In the genomic region with DNA sequence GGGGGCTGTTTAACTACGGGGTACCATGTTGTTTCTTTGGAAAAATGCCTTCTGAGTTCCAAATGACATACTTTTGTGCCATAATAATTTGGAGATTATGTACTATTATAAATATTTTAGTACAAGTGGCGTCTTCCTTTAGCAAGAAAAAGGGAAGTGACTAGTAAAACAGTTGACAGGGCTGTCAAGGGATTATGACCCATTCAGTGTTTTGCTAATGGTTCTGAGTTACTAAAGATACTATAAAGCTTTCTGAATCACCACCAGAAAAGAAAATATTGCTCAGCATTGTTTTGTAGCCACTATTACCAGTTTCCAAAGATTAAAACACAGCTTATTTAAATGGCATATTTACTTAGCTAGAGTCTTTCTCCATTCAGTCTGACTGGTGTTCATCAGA, we compare ENCODE assay signal across 18 cellular contexts.
A peak's percentile ranks its signal among the peaks of the same experiment; 100 is the strongest.
DNase-seq lines count a peak whose midpoint lies in the region; ATAC-seq and TF ChIP-seq lines count a peak whose summit lies in the region.
"Had no signal": no experiment of that assay in that cellular context is flagged by ENCODE, and none has a peak within 500 bp of the region (broad histone marks: within the 10 kb centered on the region; RNA-seq: fewer than 3 reads in every experiment).

No MANE protein-coding gene starts in this region.

- no peak overlapping the region for H3K56ac ChIP-seq in IMR-90 (ENCODE audit: extremely low read depth, insufficient read depth, low read length)

- H3K36me3 Mint-ChIP-seq in activated B cell treated with CpG ODN at 0.5 μM for 24 hours (ENCODE audit: low read depth), result no peaks in the 10 kb centered on the region
- no peaks in the 10 kb centered on the region for H3K36me3 Mint-ChIP-seq in natural killer cell
- H3K36me3 Mint-ChIP-seq: CD4-positive, alpha-beta memory T cell had no signal

- H2BK20ac ChIP-seq in IMR-90 (ENCODE audit: low read depth, low read length), result no peak overlapping the region

- no peak overlapping the region for H3K9ac ChIP-seq in IMR-90 (ENCODE audit: low read depth, low read length)

- no peak overlapping the region for H3K4ac ChIP-seq in IMR-90 (ENCODE audit: low read depth, low read length)

- H3K9me3 Mint-ChIP-seq in activated B cell treated with CpG ODN at 0.5 μM for 24 hours (no peaks in the 10 kb centered on the region), natural killer cell (no peaks in the 10 kb centered on the region)
- H3K9me3 Mint-ChIP-seq: CD4-positive, alpha-beta memory T cell had no signal

- no peak overlapping the region for H4K8ac ChIP-seq in IMR-90 (ENCODE audit: low read depth in 2 of 2, low read length in 2 of 2)

- no peak overlapping the region for H3K4me3 Mint-ChIP-seq in activated B cell treated with CpG ODN at 0.5 μM for 24 hours
- H3K4me3 Mint-ChIP-seq in natural killer cell, result no peak overlapping the region
- H3K4me3 Mint-ChIP-seq: CD4-positive, alpha-beta memory T cell had no signal

- H2AK9ac ChIP-seq in IMR-90 (replicated peaks; ENCODE audit: low read depth, low read length, poor library complexity), result no peak overlapping the region

- H2BK120ac ChIP-seq in IMR-90 (ENCODE audit: low read depth, low read length), result no peak overlapping the region

- no TSS peak for BruUV-seq in IMR-90 (replicated peaks; lab: Mats Ljungman, UMichigan)

- H4K20me1 ChIP-seq in IMR-90 (ENCODE audit: insufficient read depth, low read length), result no peaks in the 10 kb centered on the region

- H3K18ac ChIP-seq in IMR-90 (ENCODE audit: low read depth, low read length), result no peak overlapping the region

- TF ChIP-seq RAD21 in IMR-90 (IDR thresholded peaks at IDR 0.05; ENCODE audit: low read length), result no peak

- no peak; the same call in 1 of the 2 replicates for ATAC-seq in IMR-90 (ENCODE audit: low read depth)
- peak; percentile 58 for ATAC-seq in activated B cell treated with CpG ODN at 0.5 μM for 24 hours (ENCODE audit: low read depth)
- no peak for ATAC-seq in natural killer cell
- no peak for ATAC-seq in GM21526 (IDR thresholded peaks at IDR 0.05; ENCODE audit: low FRiP score, unreplicated experiment)

- no peak overlapping the region for H3K23ac ChIP-seq in IMR-90 (ENCODE audit: low read depth, low read length)

- in situ Hi-C loops in IMR-90 (cut with MboI; ENCODE audit: low sequenced_read_pairs), result no loop called here

- CTCF ChIA-PET in IMR-90 (lab: Yijun Ruan, JAX) (interaction anchor here (0.6 kb wide), 1 partner anchor 938 kb away, joined by 3 read pairs; no protein-coding TSS in a partner anchor), activated B cell treated with CpG ODN at 0.5 μM for 24 hours (lab: Charles Lee) (interaction anchor here (1.1 kb wide), 2 partner anchors 9 to 30 kb away, joined by 3 to 4 read pairs; no protein-coding TSS in a partner anchor)

- H3K4me2 ChIP-seq in IMR-90 (ENCODE audit: low read depth, low read length), result no peak overlapping the region

- no peak overlapping the region for H3K14ac ChIP-seq in IMR-90 (replicated peaks; ENCODE audit: low read depth, low read length)

- H3K4me3 ChIP-seq in IMR-90 (ENCODE audit: insufficient read depth, low read depth, low read length), result no peak overlapping the region
- H3K4me3 ChIP-seq: MG63 had no signal

- no peaks in the 10 kb centered on the region for H3K9me3 ChIP-seq in IMR-90 (ENCODE audit: control insufficient read depth, insufficient read depth, low read length)
- H3K9me3 ChIP-seq: BE2C, MG63 had no signal

- WGBS in IMR-90 (ENCODE audit: extremely low coverage in 2 of 2, insufficient read length in 1 of 2), 2 experiments, result no CpG with 5 or more reads among the region's 2 CpGs

- TF ChIP-seq POLR2A in IMR-90 (IDR thresholded peaks at IDR 0.05; ENCODE audit: low read depth, low read length), result no peak

- H3K27me3 Mint-ChIP-seq in activated B cell treated with CpG ODN at 0.5 μM for 24 hours (no peaks in the 10 kb centered on the region), natural killer cell (ENCODE audit: low read depth in 2 of 2) (peaks cover 0 to 3% of the 10 kb centered on the region in 2 donors)

- no peak overlapping the region for H2BK15ac ChIP-seq in IMR-90 (ENCODE audit: low read depth, low read length)

- peak; percentile 54 for DNase-seq in EH (ENCODE audit: low read depth)
- DNase-seq in IMR-90, result peak; percentile 3
- DNase-seq in activated B cell treated with CpG ODN at 0.5 μM for 24 hours, result no peak
- no peak for DNase-seq in natural killer cell
- DNase-seq in DMS153 treated with DMSO at 0.1 percent for 48 hours (lab: John Stamatoyannopoulos, UW; ENCODE audit: unreplicated experiment), result no peak
- DNase-seq in dermis blood vessel endothelial cell, result no peak
- no peak for DNase-seq in NAMALWA (ENCODE audit: low spot score)
- DNase-seq: BE2C; CD4-positive, alpha-beta memory T cell; KBM-7; MG63; NCI-H1417 treated with DMSO at 0.1 percent for 48 hours; NCI-H2081; NCI-H510A treated with DMSO at 0.1 percent for 48 hours; T-helper 1 cell had no signal

- no peak overlapping the region for H3K27ac ChIP-seq in IMR-90 (ENCODE audit: insufficient read depth, low read length)
- H3K27ac ChIP-seq: HL-60, RWPE1 had no signal

- no peak overlapping the region for H4K5ac ChIP-seq in IMR-90 (ENCODE audit: low read depth, low read length)

- no peak overlapping the region for H4K91ac ChIP-seq in IMR-90 (ENCODE audit: insufficient read depth, low read depth, low read length)

- H2AK5ac ChIP-seq in IMR-90 (ENCODE audit: low read depth, low read length), result no peak overlapping the region

- H2AFZ ChIP-seq in IMR-90 (replicated peaks; ENCODE audit: low read length, poor library complexity), result no peak overlapping the region

- dilution Hi-C loops in IMR-90 (cut with HindIII; ENCODE audit: low sequenced_read_pairs, unreplicated experiment), result no loop called here

- H3K4me1 ChIP-seq in IMR-90 (ENCODE audit: control insufficient read depth, insufficient read depth, low read length), result no peaks in the 10 kb centered on the region
- H3K4me1 ChIP-seq: BE2C had no signal

- H3K36me3 ChIP-seq in IMR-90 (ENCODE audit: control insufficient read depth, insufficient read depth, low read length), result no peaks in the 10 kb centered on the region
- H3K36me3 ChIP-seq: BE2C, MG63 had no signal

- TF ChIP-seq CTCF in IMR-90 (conservative IDR thresholded peaks at IDR 0.05; ENCODE audit: low read depth, low read length) (no peak), activated B cell treated with CpG ODN at 0.5 μM for 24 hours (IDR thresholded peaks at IDR 0.05) (no peak), natural killer cell (IDR thresholded peaks at IDR 0.05) (no peak)

- H3K4me1 Mint-ChIP-seq in activated B cell treated with CpG ODN at 0.5 μM for 24 hours (peaks cover 10% of the 10 kb centered on the region), natural killer cell (peaks cover 24 to 25% of the 10 kb centered on the region in 2 donors)
- H3K4me1 Mint-ChIP-seq: CD4-positive, alpha-beta memory T cell had no signal

- no peaks in the 10 kb centered on the region for H3K79me1 ChIP-seq in IMR-90 (ENCODE audit: low read depth in 1 of 2, low read length in 2 of 2)

- no peak overlapping the region for H2BK5ac ChIP-seq in IMR-90 (ENCODE audit: low read depth, low read length, poor library complexity, severe bottlenecking)

- H3K27ac Mint-ChIP-seq in activated B cell treated with CpG ODN at 0.5 μM for 24 hours, result no peak overlapping the region
- peak overlapping the region; percentile 81 to 92 for H3K27ac Mint-ChIP-seq in natural killer cell
- H3K27ac Mint-ChIP-seq: CD4-positive, alpha-beta memory T cell had no signal

- intact Hi-C loops in IMR-90 (cut with micrococcal nuclease) (no loop called here), activated B cell treated with CpG ODN at 0.5 μM for 24 hours (cut with micrococcal nuclease) (loop anchor here (1.0 to 2.0 kb wide), 2 partner anchors 13 to 16 kb away; no protein-coding TSS in a partner anchor), natural killer cell (cut with micrococcal nuclease) (no loop called here)

- POLR2A ChIA-PET in IMR-90 (lab: Charles Lee; ENCODE audit: unreplicated experiment), result no interaction called here
- POLR2A ChIA-PET in activated B cell treated with CpG ODN at 0.5 μM for 24 hours (lab: Charles Lee), result no interaction called here

- no peaks in the 10 kb centered on the region for H3K27me3 ChIP-seq in IMR-90 (ENCODE audit: control insufficient read depth, insufficient read depth, low read length)
- H3K27me3 ChIP-seq: BE2C, MG63 had no signal

- H3K9me1 ChIP-seq in IMR-90 (ENCODE audit: insufficient read depth, low read length), result no peaks in the 10 kb centered on the region

TF ChIP-seq in IMR-90, 13 proteins besides CTCF, POLR2A, EP300 and RAD21 (continues in another document):
- TF ChIP-seq, protein P1, sequence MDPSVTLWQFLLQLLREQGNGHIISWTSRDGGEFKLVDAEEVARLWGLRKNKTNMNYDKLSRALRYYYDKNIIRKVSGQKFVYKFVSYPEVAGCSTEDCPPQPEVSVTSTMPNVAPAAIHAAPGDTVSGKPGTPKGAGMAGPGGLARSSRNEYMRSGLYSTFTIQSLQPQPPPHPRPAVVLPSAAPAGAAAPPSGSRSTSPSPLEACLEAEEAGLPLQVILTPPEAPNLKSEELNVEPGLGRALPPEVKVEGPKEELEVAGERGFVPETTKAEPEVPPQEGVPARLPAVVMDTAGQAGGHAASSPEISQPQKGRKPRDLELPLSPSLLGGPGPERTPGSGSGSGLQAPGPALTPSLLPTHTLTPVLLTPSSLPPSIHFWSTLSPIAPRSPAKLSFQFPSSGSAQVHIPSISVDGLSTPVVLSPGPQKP (IDR thresholded peaks at IDR 0.05; ENCODE audit: borderline replicate concordance, low read depth, low read length), result no peak
- TF ChIP-seq BHLHE40 (IDR thresholded peaks at IDR 0.05; ENCODE audit: low read depth, low read length) (no peak), CHD1 (IDR thresholded peaks at IDR 0.05; ENCODE audit: low read depth, low read length) (no peak), CEBPB (IDR thresholded peaks at IDR 0.05; ENCODE audit: low read depth, low read length) (no peak), FOS (IDR thresholded peaks at IDR 0.05; ENCODE audit: low read depth, low read length) (no peak), MXI1 (IDR thresholded peaks at IDR 0.05; ENCODE audit: borderline replicate concordance, low read depth, low read length) (no peak), RCOR1 (IDR thresholded peaks at IDR 0.05; ENCODE audit: insufficient replicate concordance, low read length) (no peak), MAZ (IDR thresholded peaks at IDR 0.05; ENCODE audit: borderline replicate concordance, low read depth, low read length) (no peak), MAFK (IDR thresholded peaks at IDR 0.05; ENCODE audit: low read depth, low read length) (no peak), RFX5 (IDR thresholded peaks at IDR 0.05; ENCODE audit: low read depth, low read length) (no peak), NFE2L2 (IDR thresholded peaks at IDR 0.05; ENCODE audit: low read depth, low read length) (no peak)
- TF ChIP-seq, protein P2, sequence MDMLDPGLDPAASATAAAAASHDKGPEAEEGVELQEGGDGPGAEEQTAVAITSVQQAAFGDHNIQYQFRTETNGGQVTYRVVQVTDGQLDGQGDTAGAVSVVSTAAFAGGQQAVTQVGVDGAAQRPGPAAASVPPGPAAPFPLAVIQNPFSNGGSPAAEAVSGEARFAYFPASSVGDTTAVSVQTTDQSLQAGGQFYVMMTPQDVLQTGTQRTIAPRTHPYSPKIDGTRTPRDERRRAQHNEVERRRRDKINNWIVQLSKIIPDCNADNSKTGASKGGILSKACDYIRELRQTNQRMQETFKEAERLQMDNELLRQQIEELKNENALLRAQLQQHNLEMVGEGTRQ (IDR thresholded peaks at IDR 0.05; ENCODE audit: low read depth, low read length), result no peak

Comparison
In these comparisons a context has a peak if more than half of its experiments do, and no peak if none do; other contexts are left out.
1. DNase-seq: peak in EH (single experiment) and IMR-90 (single experiment); none in activated B cell treated with CpG ODN at 0.5 μM for 24 hours (single experiment), natural killer cell (single experiment), DMS153 treated with DMSO at 0.1 percent for 48 hours (single experiment), dermis blood vessel endothelial cell (single experiment) and NAMALWA (single experiment).